In the genomic region with DNA sequence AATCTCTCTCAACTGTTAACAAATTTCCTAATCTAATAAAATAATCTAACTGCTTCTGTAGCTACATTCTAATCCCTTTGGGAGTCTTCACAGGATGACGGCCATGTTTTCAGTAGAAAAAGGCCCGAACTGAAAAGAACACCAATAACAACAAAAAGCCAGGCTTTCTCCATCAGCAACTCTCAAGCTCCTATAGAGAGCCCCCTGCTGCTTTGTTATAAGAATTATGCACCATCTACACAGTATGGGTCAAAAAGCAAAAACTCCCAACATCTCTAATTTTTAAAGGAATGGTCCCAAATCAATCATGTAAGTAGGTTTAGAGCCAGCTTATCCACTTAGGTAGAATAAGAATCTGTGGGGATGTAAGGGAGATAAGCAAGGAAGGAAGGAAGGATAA, we compare ENCODE assay signal across 1 cellular context.
TF ChIP-seq lines count a peak whose summit lies in the region.

No MANE protein-coding gene starts in this region.

TF ChIP-seq in HepG2, 621 proteins besides CTCF, POLR2A, EP300 and RAD21 (continued from another document):
- TF ChIP-seq, protein P1, sequence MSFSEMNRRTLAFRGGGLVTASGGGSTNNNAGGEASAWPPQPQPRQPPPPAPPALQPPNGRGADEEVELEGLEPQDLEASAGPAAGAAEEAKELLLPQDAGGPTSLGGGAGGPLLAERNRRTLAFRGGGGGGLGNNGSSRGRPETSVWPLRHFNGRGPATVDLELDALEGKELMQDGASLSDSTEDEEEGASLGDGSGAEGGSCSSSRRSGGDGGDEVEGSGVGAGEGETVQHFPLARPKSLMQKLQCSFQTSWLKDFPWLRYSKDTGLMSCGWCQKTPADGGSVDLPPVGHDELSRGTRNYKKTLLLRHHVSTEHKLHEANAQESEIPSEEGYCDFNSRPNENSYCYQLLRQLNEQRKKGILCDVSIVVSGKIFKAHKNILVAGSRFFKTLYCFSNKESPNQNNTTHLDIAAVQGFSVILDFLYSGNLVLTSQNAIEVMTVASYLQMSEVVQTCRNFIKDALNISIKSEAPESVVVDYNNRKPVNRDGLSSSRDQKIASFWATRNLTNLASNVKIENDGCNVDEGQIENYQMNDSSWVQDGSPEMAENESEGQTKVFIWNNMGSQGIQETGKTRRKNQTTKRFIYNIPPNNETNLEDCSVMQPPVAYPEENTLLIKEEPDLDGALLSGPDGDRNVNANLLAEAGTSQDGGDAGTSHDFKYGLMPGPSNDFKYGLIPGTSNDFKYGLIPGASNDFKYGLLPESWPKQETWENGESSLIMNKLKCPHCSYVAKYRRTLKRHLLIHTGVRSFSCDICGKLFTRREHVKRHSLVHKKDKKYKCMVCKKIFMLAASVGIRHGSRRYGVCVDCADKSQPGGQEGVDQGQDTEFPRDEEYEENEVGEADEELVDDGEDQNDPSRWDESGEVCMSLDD (CRISPR knock-in tag; IDR thresholded peaks at IDR 0.05; ENCODE audit: borderline replicate concordance), result no peak
- TF ChIP-seq SALL2 (CRISPR knock-in tag; IDR thresholded peaks at IDR 0.05), result no peak
- TF ChIP-seq, protein P2, sequence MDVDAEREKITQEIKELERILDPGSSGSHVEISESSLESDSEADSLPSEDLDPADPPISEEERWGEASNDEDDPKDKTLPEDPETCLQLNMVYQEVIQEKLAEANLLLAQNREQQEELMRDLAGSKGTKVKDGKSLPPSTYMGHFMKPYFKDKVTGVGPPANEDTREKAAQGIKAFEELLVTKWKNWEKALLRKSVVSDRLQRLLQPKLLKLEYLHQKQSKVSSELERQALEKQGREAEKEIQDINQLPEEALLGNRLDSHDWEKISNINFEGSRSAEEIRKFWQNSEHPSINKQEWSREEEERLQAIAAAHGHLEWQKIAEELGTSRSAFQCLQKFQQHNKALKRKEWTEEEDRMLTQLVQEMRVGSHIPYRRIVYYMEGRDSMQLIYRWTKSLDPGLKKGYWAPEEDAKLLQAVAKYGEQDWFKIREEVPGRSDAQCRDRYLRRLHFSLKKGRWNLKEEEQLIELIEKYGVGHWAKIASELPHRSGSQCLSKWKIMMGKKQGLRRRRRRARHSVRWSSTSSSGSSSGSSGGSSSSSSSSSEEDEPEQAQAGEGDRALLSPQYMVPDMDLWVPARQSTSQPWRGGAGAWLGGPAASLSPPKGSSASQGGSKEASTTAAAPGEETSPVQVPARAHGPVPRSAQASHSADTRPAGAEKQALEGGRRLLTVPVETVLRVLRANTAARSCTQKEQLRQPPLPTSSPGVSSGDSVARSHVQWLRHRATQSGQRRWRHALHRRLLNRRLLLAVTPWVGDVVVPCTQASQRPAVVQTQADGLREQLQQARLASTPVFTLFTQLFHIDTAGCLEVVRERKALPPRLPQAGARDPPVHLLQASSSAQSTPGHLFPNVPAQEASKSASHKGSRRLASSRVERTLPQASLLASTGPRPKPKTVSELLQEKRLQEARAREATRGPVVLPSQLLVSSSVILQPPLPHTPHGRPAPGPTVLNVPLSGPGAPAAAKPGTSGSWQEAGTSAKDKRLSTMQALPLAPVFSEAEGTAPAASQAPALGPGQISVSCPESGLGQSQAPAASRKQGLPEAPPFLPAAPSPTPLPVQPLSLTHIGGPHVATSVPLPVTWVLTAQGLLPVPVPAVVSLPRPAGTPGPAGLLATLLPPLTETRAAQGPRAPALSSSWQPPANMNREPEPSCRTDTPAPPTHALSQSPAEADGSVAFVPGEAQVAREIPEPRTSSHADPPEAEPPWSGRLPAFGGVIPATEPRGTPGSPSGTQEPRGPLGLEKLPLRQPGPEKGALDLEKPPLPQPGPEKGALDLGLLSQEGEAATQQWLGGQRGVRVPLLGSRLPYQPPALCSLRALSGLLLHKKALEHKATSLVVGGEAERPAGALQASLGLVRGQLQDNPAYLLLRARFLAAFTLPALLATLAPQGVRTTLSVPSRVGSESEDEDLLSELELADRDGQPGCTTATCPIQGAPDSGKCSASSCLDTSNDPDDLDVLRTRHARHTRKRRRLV (CRISPR knock-in tag; IDR thresholded peaks at IDR 0.05), result no peak
- no peak for TF ChIP-seq FOXK1 (CRISPR knock-in tag; IDR thresholded peaks at IDR 0.05; ENCODE audit: borderline replicate concordance, low read depth)
- no peak for TF ChIP-seq ZNF569 (CRISPR knock-in tag; IDR thresholded peaks at IDR 0.05; ENCODE audit: borderline replicate concordance)
TF ChIP-seq in HepG2: peak in this region for 0.
